In the genomic region with DNA sequence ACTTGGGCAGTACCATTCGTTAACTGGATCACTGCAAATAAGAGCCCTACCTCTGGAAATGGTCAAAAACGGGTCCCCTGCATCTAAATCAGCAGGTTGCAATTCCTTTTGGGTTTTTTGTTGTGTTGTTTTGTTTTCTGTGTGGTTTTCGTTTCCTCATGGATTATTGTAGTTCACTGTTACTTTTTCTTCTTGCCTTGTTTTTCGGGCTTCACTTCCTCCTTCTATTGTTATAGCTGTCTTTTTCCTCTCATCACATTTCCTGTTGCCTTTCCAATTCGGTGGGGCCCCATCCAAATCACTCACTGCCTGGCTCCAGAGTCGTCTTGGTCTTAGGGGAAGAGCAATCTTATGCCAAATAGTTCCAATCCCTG, we compare ENCODE assay signal across 2 cellular contexts.
A peak's percentile ranks its signal among the peaks of the same experiment; 100 is the strongest.
TF ChIP-seq lines count a peak whose summit lies in the region.

No MANE protein-coding gene starts in this region.

TF ChIP-seq in GM12891, 5 proteins besides CTCF, POLR2A, EP300 and RAD21 (continued from another document):
- no peak for TF ChIP-seq POLR2AphosphoS5 (IDR thresholded peaks at IDR 0.05; ENCODE audit: low read depth, low read length)

TF ChIP-seq in K562, 482 proteins besides CTCF, POLR2A, EP300 and RAD21 (continues in another document):
- TF ChIP-seq, protein P1, sequence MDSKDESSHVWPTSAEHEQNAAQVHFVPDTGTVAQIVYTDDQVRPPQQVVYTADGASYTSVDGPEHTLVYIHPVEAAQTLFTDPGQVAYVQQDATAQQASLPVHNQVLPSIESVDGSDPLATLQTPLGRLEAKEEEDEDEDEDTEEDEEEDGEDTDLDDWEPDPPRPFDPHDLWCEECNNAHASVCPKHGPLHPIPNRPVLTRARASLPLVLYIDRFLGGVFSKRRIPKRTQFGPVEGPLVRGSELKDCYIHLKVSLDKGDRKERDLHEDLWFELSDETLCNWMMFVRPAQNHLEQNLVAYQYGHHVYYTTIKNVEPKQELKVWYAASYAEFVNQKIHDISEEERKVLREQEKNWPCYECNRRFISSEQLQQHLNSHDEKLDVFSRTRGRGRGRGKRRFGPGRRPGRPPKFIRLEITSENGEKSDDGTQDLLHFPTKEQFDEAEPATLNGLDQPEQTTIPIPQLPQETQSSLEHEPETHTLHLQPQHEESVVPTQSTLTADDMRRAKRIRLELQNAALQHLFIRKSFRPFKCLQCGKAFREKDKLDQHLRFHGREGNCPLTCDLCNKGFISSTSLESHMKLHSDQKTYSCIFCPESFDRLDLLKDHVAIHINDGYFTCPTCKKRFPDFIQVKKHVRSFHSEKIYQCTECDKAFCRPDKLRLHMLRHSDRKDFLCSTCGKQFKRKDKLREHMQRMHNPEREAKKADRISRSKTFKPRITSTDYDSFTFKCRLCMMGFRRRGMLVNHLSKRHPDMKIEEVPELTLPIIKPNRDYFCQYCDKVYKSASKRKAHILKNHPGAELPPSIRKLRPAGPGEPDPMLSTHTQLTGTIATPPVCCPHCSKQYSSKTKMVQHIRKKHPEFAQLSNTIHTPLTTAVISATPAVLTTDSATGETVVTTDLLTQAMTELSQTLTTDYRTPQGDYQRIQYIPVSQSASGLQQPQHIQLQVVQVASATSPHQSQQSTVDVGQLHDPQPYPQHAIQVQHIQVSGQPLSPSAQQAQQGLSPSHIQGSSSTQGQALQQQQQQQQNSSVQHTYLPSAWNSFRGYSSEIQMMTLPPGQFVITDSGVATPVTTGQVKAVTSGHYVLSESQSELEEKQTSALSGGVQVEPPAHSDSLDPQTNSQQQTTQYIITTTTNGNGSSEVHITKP (IDR thresholded peaks at IDR 0.05; ENCODE audit: partially characterized antibody) = peak; percentile 97
- TF ChIP-seq, protein P2, sequence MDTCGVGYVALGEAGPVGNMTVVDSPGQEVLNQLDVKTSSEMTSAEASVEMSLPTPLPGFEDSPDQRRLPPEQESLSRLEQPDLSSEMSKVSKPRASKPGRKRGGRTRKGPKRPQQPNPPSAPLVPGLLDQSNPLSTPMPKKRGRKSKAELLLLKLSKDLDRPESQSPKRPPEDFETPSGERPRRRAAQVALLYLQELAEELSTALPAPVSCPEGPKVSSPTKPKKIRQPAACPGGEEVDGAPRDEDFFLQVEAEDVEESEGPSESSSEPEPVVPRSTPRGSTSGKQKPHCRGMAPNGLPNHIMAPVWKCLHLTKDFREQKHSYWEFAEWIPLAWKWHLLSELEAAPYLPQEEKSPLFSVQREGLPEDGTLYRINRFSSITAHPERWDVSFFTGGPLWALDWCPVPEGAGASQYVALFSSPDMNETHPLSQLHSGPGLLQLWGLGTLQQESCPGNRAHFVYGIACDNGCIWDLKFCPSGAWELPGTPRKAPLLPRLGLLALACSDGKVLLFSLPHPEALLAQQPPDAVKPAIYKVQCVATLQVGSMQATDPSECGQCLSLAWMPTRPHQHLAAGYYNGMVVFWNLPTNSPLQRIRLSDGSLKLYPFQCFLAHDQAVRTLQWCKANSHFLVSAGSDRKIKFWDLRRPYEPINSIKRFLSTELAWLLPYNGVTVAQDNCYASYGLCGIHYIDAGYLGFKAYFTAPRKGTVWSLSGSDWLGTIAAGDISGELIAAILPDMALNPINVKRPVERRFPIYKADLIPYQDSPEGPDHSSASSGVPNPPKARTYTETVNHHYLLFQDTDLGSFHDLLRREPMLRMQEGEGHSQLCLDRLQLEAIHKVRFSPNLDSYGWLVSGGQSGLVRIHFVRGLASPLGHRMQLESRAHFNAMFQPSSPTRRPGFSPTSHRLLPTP (IDR thresholded peaks at IDR 0.05; ENCODE audit: borderline replicate concordance, extremely low read depth, insufficient read length) = no peak
- TF ChIP-seq NFIC (IDR thresholded peaks at IDR 0.05) (no peak), ERF (CRISPR knock-in tag; IDR thresholded peaks at IDR 0.05) (peak; percentile 36; the same call in 1 of the 2 replicates), OTX1 (CRISPR knock-in tag; IDR thresholded peaks at IDR 0.05) (0 out of 2 replicates have a peak, but pooled peaks have one; percentile 21), TAF9B (IDR thresholded peaks at IDR 0.05; ENCODE audit: partially characterized antibody) (no peak), SRF (CRISPR knock-in tag; IDR thresholded peaks at IDR 0.05) (no peak), ZNF347 (CRISPR knock-in tag; IDR thresholded peaks at IDR 0.05; ENCODE audit: low read depth) (no peak), SUPT5H (IDR thresholded peaks at IDR 0.05) (no peak), HOXB6 (CRISPR knock-in tag; IDR thresholded peaks at IDR 0.05; ENCODE audit: borderline replicate concordance) (no peak), PHF8 (IDR thresholded peaks at IDR 0.05; ENCODE audit: borderline replicate concordance, low read length) (0 out of 2 replicates have a peak, but pooled peaks have one; percentile 8), MTA1 (IDR thresholded peaks at IDR 0.05; ENCODE audit: borderline replicate concordance) (0 out of 2 replicates have a peak, but pooled peaks have one; percentile 18), XRCC4 (IDR thresholded peaks at IDR 0.05; ENCODE audit: extremely low read depth, insufficient read depth, insufficient read length) (no peak), JUN (IDR thresholded peaks at IDR 0.05; ENCODE audit: borderline replicate concordance, low read depth, low read length) (no peak), JUN (CRISPR knock-in tag; IDR thresholded peaks at IDR 0.05; ENCODE audit: borderline replicate concordance) (no peak), FOXK1 (CRISPR knock-in tag; IDR thresholded peaks at IDR 0.05; ENCODE audit: borderline replicate concordance) (no peak), BRD9 (IDR thresholded peaks at IDR 0.05; ENCODE audit: low read depth, partially characterized antibody) (peak; percentile 64)
- TF ChIP-seq, protein P3, sequence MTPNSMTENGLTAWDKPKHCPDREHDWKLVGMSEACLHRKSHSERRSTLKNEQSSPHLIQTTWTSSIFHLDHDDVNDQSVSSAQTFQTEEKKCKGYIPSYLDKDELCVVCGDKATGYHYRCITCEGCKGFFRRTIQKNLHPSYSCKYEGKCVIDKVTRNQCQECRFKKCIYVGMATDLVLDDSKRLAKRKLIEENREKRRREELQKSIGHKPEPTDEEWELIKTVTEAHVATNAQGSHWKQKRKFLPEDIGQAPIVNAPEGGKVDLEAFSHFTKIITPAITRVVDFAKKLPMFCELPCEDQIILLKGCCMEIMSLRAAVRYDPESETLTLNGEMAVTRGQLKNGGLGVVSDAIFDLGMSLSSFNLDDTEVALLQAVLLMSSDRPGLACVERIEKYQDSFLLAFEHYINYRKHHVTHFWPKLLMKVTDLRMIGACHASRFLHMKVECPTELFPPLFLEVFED (CRISPR knock-in tag; conservative IDR thresholded peaks at IDR 0.05) = peak; percentile 8; the same call in 1 of the 2 replicates
- TF ChIP-seq, protein P4, sequence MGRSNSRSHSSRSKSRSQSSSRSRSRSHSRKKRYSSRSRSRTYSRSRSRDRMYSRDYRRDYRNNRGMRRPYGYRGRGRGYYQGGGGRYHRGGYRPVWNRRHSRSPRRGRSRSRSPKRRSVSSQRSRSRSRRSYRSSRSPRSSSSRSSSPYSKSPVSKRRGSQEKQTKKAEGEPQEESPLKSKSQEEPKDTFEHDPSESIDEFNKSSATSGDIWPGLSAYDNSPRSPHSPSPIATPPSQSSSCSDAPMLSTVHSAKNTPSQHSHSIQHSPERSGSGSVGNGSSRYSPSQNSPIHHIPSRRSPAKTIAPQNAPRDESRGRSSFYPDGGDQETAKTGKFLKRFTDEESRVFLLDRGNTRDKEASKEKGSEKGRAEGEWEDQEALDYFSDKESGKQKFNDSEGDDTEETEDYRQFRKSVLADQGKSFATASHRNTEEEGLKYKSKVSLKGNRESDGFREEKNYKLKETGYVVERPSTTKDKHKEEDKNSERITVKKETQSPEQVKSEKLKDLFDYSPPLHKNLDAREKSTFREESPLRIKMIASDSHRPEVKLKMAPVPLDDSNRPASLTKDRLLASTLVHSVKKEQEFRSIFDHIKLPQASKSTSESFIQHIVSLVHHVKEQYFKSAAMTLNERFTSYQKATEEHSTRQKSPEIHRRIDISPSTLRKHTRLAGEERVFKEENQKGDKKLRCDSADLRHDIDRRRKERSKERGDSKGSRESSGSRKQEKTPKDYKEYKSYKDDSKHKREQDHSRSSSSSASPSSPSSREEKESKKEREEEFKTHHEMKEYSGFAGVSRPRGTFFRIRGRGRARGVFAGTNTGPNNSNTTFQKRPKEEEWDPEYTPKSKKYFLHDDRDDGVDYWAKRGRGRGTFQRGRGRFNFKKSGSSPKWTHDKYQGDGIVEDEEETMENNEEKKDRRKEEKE (IDR thresholded peaks at IDR 0.05; ENCODE audit: borderline replicate concordance in 1 of 2, control insufficient read depth in 1 of 2, low read depth in 2 of 2, low read length in 1 of 2) = 0 out of 4 replicates have a peak, but pooled peaks of 1 of the 2 experiments have one; percentile 29
- TF ChIP-seq, protein P5, sequence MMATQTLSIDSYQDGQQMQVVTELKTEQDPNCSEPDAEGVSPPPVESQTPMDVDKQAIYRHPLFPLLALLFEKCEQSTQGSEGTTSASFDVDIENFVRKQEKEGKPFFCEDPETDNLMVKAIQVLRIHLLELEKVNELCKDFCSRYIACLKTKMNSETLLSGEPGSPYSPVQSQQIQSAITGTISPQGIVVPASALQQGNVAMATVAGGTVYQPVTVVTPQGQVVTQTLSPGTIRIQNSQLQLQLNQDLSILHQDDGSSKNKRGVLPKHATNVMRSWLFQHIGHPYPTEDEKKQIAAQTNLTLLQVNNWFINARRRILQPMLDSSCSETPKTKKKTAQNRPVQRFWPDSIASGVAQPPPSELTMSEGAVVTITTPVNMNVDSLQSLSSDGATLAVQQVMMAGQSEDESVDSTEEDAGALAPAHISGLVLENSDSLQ (IDR thresholded peaks at IDR 0.05) = 0 out of 2 replicates have a peak, but pooled peaks have one; percentile 33
- TF ChIP-seq, protein P6, sequence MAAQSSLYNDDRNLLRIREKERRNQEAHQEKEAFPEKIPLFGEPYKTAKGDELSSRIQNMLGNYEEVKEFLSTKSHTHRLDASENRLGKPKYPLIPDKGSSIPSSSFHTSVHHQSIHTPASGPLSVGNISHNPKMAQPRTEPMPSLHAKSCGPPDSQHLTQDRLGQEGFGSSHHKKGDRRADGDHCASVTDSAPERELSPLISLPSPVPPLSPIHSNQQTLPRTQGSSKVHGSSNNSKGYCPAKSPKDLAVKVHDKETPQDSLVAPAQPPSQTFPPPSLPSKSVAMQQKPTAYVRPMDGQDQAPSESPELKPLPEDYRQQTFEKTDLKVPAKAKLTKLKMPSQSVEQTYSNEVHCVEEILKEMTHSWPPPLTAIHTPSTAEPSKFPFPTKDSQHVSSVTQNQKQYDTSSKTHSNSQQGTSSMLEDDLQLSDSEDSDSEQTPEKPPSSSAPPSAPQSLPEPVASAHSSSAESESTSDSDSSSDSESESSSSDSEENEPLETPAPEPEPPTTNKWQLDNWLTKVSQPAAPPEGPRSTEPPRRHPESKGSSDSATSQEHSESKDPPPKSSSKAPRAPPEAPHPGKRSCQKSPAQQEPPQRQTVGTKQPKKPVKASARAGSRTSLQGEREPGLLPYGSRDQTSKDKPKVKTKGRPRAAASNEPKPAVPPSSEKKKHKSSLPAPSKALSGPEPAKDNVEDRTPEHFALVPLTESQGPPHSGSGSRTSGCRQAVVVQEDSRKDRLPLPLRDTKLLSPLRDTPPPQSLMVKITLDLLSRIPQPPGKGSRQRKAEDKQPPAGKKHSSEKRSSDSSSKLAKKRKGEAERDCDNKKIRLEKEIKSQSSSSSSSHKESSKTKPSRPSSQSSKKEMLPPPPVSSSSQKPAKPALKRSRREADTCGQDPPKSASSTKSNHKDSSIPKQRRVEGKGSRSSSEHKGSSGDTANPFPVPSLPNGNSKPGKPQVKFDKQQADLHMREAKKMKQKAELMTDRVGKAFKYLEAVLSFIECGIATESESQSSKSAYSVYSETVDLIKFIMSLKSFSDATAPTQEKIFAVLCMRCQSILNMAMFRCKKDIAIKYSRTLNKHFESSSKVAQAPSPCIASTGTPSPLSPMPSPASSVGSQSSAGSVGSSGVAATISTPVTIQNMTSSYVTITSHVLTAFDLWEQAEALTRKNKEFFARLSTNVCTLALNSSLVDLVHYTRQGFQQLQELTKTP (IDR thresholded peaks at IDR 0.05; ENCODE audit: low read depth in 1 of 2, partially characterized antibody in 2 of 2) = peak in 1 of 2 experiments; percentile 46
- TF ChIP-seq, protein P7, sequence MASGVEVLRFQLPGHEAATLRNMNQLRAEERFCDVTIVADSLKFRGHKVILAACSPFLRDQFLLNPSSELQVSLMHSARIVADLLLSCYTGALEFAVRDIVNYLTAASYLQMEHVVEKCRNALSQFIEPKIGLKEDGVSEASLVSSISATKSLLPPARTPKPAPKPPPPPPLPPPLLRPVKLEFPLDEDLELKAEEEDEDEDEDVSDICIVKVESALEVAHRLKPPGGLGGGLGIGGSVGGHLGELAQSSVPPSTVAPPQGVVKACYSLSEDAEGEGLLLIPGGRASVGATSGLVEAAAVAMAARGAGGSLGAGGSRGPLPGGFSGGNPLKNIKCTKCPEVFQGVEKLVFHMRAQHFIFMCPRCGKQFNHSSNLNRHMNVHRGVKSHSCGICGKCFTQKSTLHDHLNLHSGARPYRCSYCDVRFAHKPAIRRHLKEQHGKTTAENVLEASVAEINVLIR (CRISPR knock-in tag; IDR thresholded peaks at IDR 0.05) = no peak
- TF ChIP-seq, protein P8, sequence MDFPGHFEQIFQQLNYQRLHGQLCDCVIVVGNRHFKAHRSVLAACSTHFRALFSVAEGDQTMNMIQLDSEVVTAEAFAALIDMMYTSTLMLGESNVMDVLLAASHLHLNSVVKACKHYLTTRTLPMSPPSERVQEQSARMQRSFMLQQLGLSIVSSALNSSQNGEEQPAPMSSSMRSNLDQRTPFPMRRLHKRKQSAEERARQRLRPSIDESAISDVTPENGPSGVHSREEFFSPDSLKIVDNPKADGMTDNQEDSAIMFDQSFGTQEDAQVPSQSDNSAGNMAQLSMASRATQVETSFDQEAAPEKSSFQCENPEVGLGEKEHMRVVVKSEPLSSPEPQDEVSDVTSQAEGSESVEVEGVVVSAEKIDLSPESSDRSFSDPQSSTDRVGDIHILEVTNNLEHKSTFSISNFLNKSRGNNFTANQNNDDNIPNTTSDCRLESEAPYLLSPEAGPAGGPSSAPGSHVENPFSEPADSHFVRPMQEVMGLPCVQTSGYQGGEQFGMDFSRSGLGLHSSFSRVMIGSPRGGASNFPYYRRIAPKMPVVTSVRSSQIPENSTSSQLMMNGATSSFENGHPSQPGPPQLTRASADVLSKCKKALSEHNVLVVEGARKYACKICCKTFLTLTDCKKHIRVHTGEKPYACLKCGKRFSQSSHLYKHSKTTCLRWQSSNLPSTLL (IDR thresholded peaks at IDR 0.05) = no peak
- TF ChIP-seq, protein P9, sequence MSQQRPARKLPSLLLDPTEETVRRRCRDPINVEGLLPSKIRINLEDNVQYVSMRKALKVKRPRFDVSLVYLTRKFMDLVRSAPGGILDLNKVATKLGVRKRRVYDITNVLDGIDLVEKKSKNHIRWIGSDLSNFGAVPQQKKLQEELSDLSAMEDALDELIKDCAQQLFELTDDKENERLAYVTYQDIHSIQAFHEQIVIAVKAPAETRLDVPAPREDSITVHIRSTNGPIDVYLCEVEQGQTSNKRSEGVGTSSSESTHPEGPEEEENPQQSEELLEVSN (IDR thresholded peaks at IDR 0.05; ENCODE audit: borderline replicate concordance in 1 of 2, extremely low read depth in 1 of 2, insufficient read depth in 1 of 2, insufficient read length in 1 of 2, low read depth in 1 of 2, low read length in 1 of 2, poor library complexity in 1 of 2, severe bottlenecking in 1 of 2) = no peak
